In genomic region chr3:63863150-63864007, GRCh38 we compare ENCODE assay signal across 8 cellular contexts. TPM values are rescaled to one million over a fixed set of nuclear protein-coding genes. Genes with fewer than 3 reads are reported as not detected.
DNase-seq lines count a peak whose midpoint lies in the region; ATAC-seq and TF ChIP-seq lines count a peak whose summit lies in the region.

Gene ATXN7 (plus strand): TSS chr3:63863867. CDS start chr3:63912599, 48,732 bp downstream.
Gene THOC7 (minus strand): TSS chr3:63863805. CDS start chr3:63863790, 15 bp downstream.

- H3K4me3 ChIP-seq in H7 (ENCODE audit: insufficient read depth, low read depth, low read length) (peak within 1 kb of the TSS; percentile 93), MM.1S (ENCODE audit: low read length) (peak within 1 kb of the TSS; percentile 95)

- H3K9ac ChIP-seq in MM.1S (ENCODE audit: low read length), result peak within 1 kb of the TSS; percentile 93

- H3K27ac Mint-ChIP-seq in activated CD4-positive, alpha-beta T cell treated with anti-CD3 and anti-CD28 coated beads for 36 hours, result peak within 1 kb of the TSS; percentile 95
- H3K27ac Mint-ChIP-seq in chondrocyte (ENCODE audit: unreplicated experiment), result peak within 1 kb of the TSS; percentile 89

- peak within 1 kb of the TSS; percentile 91 for H3K4me2 ChIP-seq in MM.1S (ENCODE audit: low read depth, low read length)

- H3K9me2 ChIP-seq in MM.1S (replicated peaks; ENCODE audit: insufficient read depth, low read length), result no peaks in the 10 kb centered on the region

- no peaks in the 10 kb centered on the region for H4K20me1 ChIP-seq in MM.1S (ENCODE audit: insufficient read depth, low read length)

- TF ChIP-seq CTCF in GM13976 (IDR thresholded peaks at IDR 0.05; ENCODE audit: borderline replicate concordance, control extremely low read depth, extremely low read depth, insufficient read depth, missing control alignments) (no peak), MM.1S (IDR thresholded peaks at IDR 0.05; ENCODE audit: low read length) (no peak), chondrocyte (IDR thresholded peaks at IDR 0.05) (no peak)

- in situ Hi-C loops in GM13976 (cut with MboI; ENCODE audit: low sequenced_read_pairs, unreplicated experiment), result no loop called here

- CTCF ChIA-PET in activated CD4-positive, alpha-beta T cell treated with anti-CD3 and anti-CD28 coated beads for 36 hours (lab: Charles Lee), result no interaction called here

- H3K9me3 ChIP-seq in MM.1S (replicated peaks; ENCODE audit: insufficient read depth, low read length), result no peaks in the 10 kb centered on the region

- peaks cover 24% of the 10 kb centered on the region for H3K36me3 Mint-ChIP-seq in activated CD4-positive, alpha-beta T cell treated with anti-CD3 and anti-CD28 coated beads for 36 hours (ENCODE audit: low read depth)
- peaks cover 2% of the 10 kb centered on the region for H3K36me3 Mint-ChIP-seq in chondrocyte (ENCODE audit: low read depth)

- H3K79me2 ChIP-seq in MM.1S (ENCODE audit: low read length), result peaks cover 87% of the 10 kb centered on the region

- H3F3A ChIP-seq in MM.1S (ENCODE audit: insufficient read depth, low read length), result no peaks in the 10 kb centered on the region

- intact Hi-C loops in activated CD4-positive, alpha-beta T cell treated with anti-CD3 and anti-CD28 coated beads for 36 hours (cut with DNase I, micrococcal nuclease), result loop anchor here (1.0 to 5.0 kb wide), 4 partner anchors 48 to 160 kb away; partner anchors contain the start of genes PSMD6 (in 2 of the 2) and SCAANT1 (in 1 of the 2)
- intact Hi-C loops in left colon (cut with DNase I, micrococcal nuclease), result no loop called here

- peak within 1 kb of the TSS; percentile 94 for H3K4me3 Mint-ChIP-seq in activated CD4-positive, alpha-beta T cell treated with anti-CD3 and anti-CD28 coated beads for 36 hours
- peak within 1 kb of the TSS; percentile 92 for H3K4me3 Mint-ChIP-seq in chondrocyte (ENCODE audit: unreplicated experiment)

- peak within 1 kb of the TSS; percentile 97 for H2AFZ ChIP-seq in MM.1S (ENCODE audit: low read length)

- H3K27me3 ChIP-seq in H7 (ENCODE audit: control insufficient read depth, insufficient read depth, low read length) (no peaks in the 10 kb centered on the region), MM.1S (replicated peaks; ENCODE audit: insufficient read depth, low read length) (no peaks in the 10 kb centered on the region)

- POLR2A ChIA-PET in activated CD4-positive, alpha-beta T cell treated with anti-CD3 and anti-CD28 coated beads for 36 hours (lab: Charles Lee), result no interaction called here

- no peaks in the 10 kb centered on the region for H3K27me3 Mint-ChIP-seq in activated CD4-positive, alpha-beta T cell treated with anti-CD3 and anti-CD28 coated beads for 36 hours
- no peaks in the 10 kb centered on the region for H3K27me3 Mint-ChIP-seq in chondrocyte (ENCODE audit: low read depth)

- peak; percentile 85 for DNase-seq in GM13976 (ENCODE audit: low spot score)
- peak; percentile 85 for DNase-seq in H7
- peak; percentile 67 for DNase-seq in MM.1S
- DNase-seq in activated CD4-positive, alpha-beta T cell treated with anti-CD3 and anti-CD28 coated beads for 36 hours, result peak; percentile 82
- peak; percentile 92 for DNase-seq in chondrocyte (ENCODE audit: low spot score)
- peak; percentile 60 to 79 for DNase-seq in left colon
- DNase-seq in stimulated activated CD4-positive, alpha-beta T cell treated with anti-CD3 and anti-CD28 coated beads, Interleukin-1b, Interleukin-23, amount 100 ng/mL, for 48 hours, result peak; percentile 72
- no peak for DNase-seq in KG1 (lab: John Stamatoyannopoulos, UW)

- ATAC-seq in activated CD4-positive, alpha-beta T cell treated with anti-CD3 and anti-CD28 coated beads for 36 hours, result peak; percentile 78
- ATAC-seq in left colon, result peak; percentile 78

- peaks cover 58% of the 10 kb centered on the region for H3K4me1 Mint-ChIP-seq in activated CD4-positive, alpha-beta T cell treated with anti-CD3 and anti-CD28 coated beads for 36 hours
- H3K4me1 Mint-ChIP-seq in chondrocyte (ENCODE audit: low read depth), result peaks cover 25% of the 10 kb centered on the region

- H3K4me1 ChIP-seq in MM.1S (ENCODE audit: low read length), result peaks cover 13% of the 10 kb centered on the region

- peak within 1 kb of the TSS; percentile 44; the same call in 1 of the 2 replicates for H3K27ac ChIP-seq in MM.1S (ENCODE audit: low read length)

- H3K36me3 ChIP-seq in H7 (replicated peaks; ENCODE audit: control insufficient read depth, insufficient read depth, low read length) (no peaks in the 10 kb centered on the region), MM.1S (replicated peaks; ENCODE audit: insufficient read depth, low read length) (no peaks in the 10 kb centered on the region)

- no peaks in the 10 kb centered on the region for H3K9me3 Mint-ChIP-seq in activated CD4-positive, alpha-beta T cell treated with anti-CD3 and anti-CD28 coated beads for 36 hours (ENCODE audit: low read depth)
- no peaks in the 10 kb centered on the region for H3K9me3 Mint-ChIP-seq in chondrocyte (ENCODE audit: low read depth)

RNA-seq across cellular contexts. Expression of gene ATXN7, which starts in this region (rescaled TPM):
- 5.2 and 6.8 TPM in 2 replicates for total RNA-seq in H7 (2014; rRNA removed; shearing (Covaris generic))
- 10 to 100 TPM; 27.1 to 58.3 TPM for total RNA-seq in activated CD4-positive, alpha-beta T cell treated with anti-CD3 and anti-CD28 coated beads for 36 hours
- total RNA-seq in chondrocyte (19.1 to 20.6 TPM (median 19.5 TPM) in 3 replicates), left colon (10 to 100 TPM; 32.4 to 45.9 TPM)

RNA-seq across cellular contexts. Expression of gene THOC7, which starts in this region (rescaled TPM):
- total RNA-seq in H7 (2014; rRNA removed; shearing (Covaris generic)), result 52.0 and 60.9 TPM in 2 replicates
- 10 to 100 TPM; 80.8 to 87.1 TPM for total RNA-seq in activated CD4-positive, alpha-beta T cell treated with anti-CD3 and anti-CD28 coated beads for 36 hours
- total RNA-seq in chondrocyte (43.0 to 55.7 TPM (median 48.9 TPM) in 3 replicates), left colon (10 to 100 TPM; 54.0 to 62.1 TPM)

Comparison
In these comparisons a context has a peak if more than half of its experiments do, and no peak if none do; other contexts are left out.
1. intact Hi-C loops: an anchor here in activated CD4-positive, alpha-beta T cell treated with anti-CD3 and anti-CD28 coated beads for 36 hours (1.0 to 5.0 kb wide); none called in left colon.